Comparison of ENCODE assay signal across 1 cellular context in genomic region chr9:121085661-121086060, GRCh38.
TF ChIP-seq lines count a peak whose summit lies in the region.

No MANE protein-coding gene starts in this region.

TF ChIP-seq in GM23338, 12 proteins besides CTCF, POLR2A, EP300 and RAD21 (continued from another document):
- no peak for TF ChIP-seq ZNF331 (CRISPR knock-in tag; IDR thresholded peaks at IDR 0.05; ENCODE audit: low read depth)
